In the genomic region with DNA sequence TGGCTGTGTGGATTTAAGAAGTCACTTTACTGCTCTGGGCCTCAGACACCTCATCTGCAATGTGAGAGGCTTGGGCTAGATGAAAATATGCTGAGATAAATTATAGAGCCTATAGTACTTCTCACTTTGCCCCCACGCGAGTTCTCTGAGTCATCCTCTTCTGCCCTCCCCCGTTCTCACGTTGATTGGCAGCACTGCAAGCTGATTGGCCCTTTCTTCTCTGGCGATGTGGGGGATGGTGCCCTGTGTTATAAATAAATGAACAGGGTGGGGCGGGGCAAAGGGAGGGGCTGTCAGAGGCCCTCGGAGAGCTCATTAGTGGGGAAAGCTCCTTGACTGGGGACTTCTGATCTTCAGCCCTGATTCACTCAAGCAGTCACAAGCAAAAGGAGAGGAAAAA, we compare ENCODE assay signal across 19 cellular contexts.
DNase-seq lines count a peak whose midpoint lies in the region; ATAC-seq lines count a peak whose summit lies in the region.
"Had no signal": no experiment of that assay in that cellular context is flagged by ENCODE, and none has a peak within 500 bp of the region (broad histone marks: within the 10 kb centered on the region; RNA-seq: fewer than 3 reads in every experiment).

No MANE protein-coding gene starts in this region.

- H3K27me3 Mint-ChIP-seq in activated CD4-positive, alpha-beta T cell treated with anti-CD3 and anti-CD28 coated beads for 36 hours, result peaks cover 3% of the 10 kb centered on the region
- H3K27me3 Mint-ChIP-seq in T-cell, result peaks cover 18 to 34% of the 10 kb centered on the region in 2 donors
- H3K27me3 Mint-ChIP-seq: CD4-positive, alpha-beta T cell had no signal

- CTCF ChIA-PET in activated CD4-positive, alpha-beta T cell treated with anti-CD3 and anti-CD28 coated beads for 36 hours (lab: Charles Lee), result no interaction called here
- CTCF ChIA-PET in T-cell (lab: Charles Lee), result no interaction called here

- no peaks in the 10 kb centered on the region for H3K36me3 Mint-ChIP-seq in activated CD4-positive, alpha-beta T cell treated with anti-CD3 and anti-CD28 coated beads for 36 hours (ENCODE audit: low read depth)
- H3K36me3 Mint-ChIP-seq in T-cell, result no peaks in the 10 kb centered on the region

- H3K4me3 Mint-ChIP-seq in activated CD4-positive, alpha-beta T cell treated with anti-CD3 and anti-CD28 coated beads for 36 hours, result no peak overlapping the region
- no peak overlapping the region for H3K4me3 Mint-ChIP-seq in T-cell
- H3K4me3 Mint-ChIP-seq: CD4-positive, alpha-beta T cell; stimulated activated naive CD8-positive, alpha-beta T cell treated with anti-CD3 and anti-CD28 coated beads, Interleukin-15, Interleukin-2, amounts not matched to agents 100 ng/mL and 50 ng/mL, for 24 hours had no signal

- no peaks in the 10 kb centered on the region for H3K9me3 Mint-ChIP-seq in activated CD4-positive, alpha-beta T cell treated with anti-CD3 and anti-CD28 coated beads for 36 hours (ENCODE audit: low read depth)
- no peaks in the 10 kb centered on the region for H3K9me3 Mint-ChIP-seq in T-cell
- H3K9me3 Mint-ChIP-seq: CD4-positive, alpha-beta T cell; stimulated activated naive CD8-positive, alpha-beta T cell treated with anti-CD3 and anti-CD28 coated beads, Interleukin-15, Interleukin-2, amounts not matched to agents 100 ng/mL and 50 ng/mL, for 24 hours had no signal

- peak; percentile 53 for ATAC-seq in activated CD4-positive, alpha-beta T cell treated with anti-CD3 and anti-CD28 coated beads for 36 hours
- ATAC-seq in T-cell (replicated peaks in 1 of 4), result no peak
- ATAC-seq: body of pancreas, heart right ventricle had no signal

- no peaks in the 10 kb centered on the region for H3K4me1 Mint-ChIP-seq in activated CD4-positive, alpha-beta T cell treated with anti-CD3 and anti-CD28 coated beads for 36 hours
- H3K4me1 Mint-ChIP-seq in T-cell, result no peaks in the 10 kb centered on the region

- H3K27ac Mint-ChIP-seq in activated CD4-positive, alpha-beta T cell treated with anti-CD3 and anti-CD28 coated beads for 36 hours, result no peak overlapping the region
- H3K27ac Mint-ChIP-seq in T-cell, result no peak overlapping the region
- H3K27ac Mint-ChIP-seq: CD4-positive, alpha-beta T cell; stimulated activated naive CD8-positive, alpha-beta T cell treated with anti-CD3 and anti-CD28 coated beads, Interleukin-15, Interleukin-2, amounts not matched to agents 100 ng/mL and 50 ng/mL, for 24 hours had no signal

- POLR2A ChIA-PET in activated CD4-positive, alpha-beta T cell treated with anti-CD3 and anti-CD28 coated beads for 36 hours (lab: Charles Lee), result no interaction called here
- POLR2A ChIA-PET in T-cell (lab: Charles Lee), result no interaction called here

- intact Hi-C loops in activated CD4-positive, alpha-beta T cell treated with anti-CD3 and anti-CD28 coated beads for 36 hours (cut with DNase I, micrococcal nuclease), result no loop called here

- peak; percentile 48 for DNase-seq in activated CD4-positive, alpha-beta T cell treated with anti-CD3 and anti-CD28 coated beads for 36 hours
- no peak for DNase-seq in activated CD4-positive, alpha-beta T cell treated with anti-CD3 and anti-CD28 coated beads for 1 hour
- DNase-seq in NCI-H1436 (lab: John Stamatoyannopoulos, UW) (peak; percentile 47), amniotic epithelial cell (ENCODE audit: low read depth) (peak; percentile 4), occipital lobe (lab: John Stamatoyannopoulos, UW) (peak; percentile 71), SIG-M5 treated with dmso at 0.1 percent for 504 hours (lab: John Stamatoyannopoulos, UW; ENCODE audit: unreplicated experiment) (no peak), T-cell (no peak), epidermal melanocyte (ENCODE audit: insufficient read length, low spot score) (no peak)
- DNase-seq: activated CD4-positive, alpha-beta T cell treated with anti-CD3 and anti-CD28 coated beads, Interleukin-2, amount 50 U/mL, for 1 hour; activated effector memory CD4-positive, alpha-beta T cell treated with anti-CD3 and anti-CD28 coated beads, Interleukin-2, amount 50 U/mL, for 16 hours; body of pancreas; CD4-positive, alpha-beta T cell; DMS79 treated with DMSO at 0.1 percent for 48 hours; esophagus squamous epithelium; midbrain; NCI-H2081; Right ventricle myocardium superior had no signal

Comparison
In these comparisons a context has a peak if more than half of its experiments do, and no peak if none do; other contexts are left out.
1. DNase-seq: peak in activated CD4-positive, alpha-beta T cell treated with anti-CD3 and anti-CD28 coated beads for 36 hours (single experiment), NCI-H1436 (single experiment), amniotic epithelial cell (single experiment) and occipital lobe (single experiment); none in activated CD4-positive, alpha-beta T cell treated with anti-CD3 and anti-CD28 coated beads for 1 hour (single experiment), SIG-M5 treated with dmso at 0.1 percent for 504 hours (single experiment), T-cell (0 of 34) and epidermal melanocyte (single experiment).